In genomic region chr10:28969413-28969812, GRCh38 we compare ENCODE assay signal across 20 cellular contexts.
DNase-seq lines count a peak whose midpoint lies in the region; ATAC-seq, FAIRE-seq and TF ChIP-seq lines count a peak whose summit lies in the region.
"Had no signal": no experiment of that assay in that cellular context is flagged by ENCODE, and none has a peak within 500 bp of the region (broad histone marks: within the 10 kb centered on the region; RNA-seq: fewer than 3 reads in every experiment).

No MANE protein-coding gene starts in this region.

- no peak overlapping the region for H3K9ac ChIP-seq in IMR-90 (ENCODE audit: low read depth, low read length)
- H3K9ac ChIP-seq: BLaER1 treated with 17β-estradiol and CSF1 and Interleukin-3, amounts not matched to agents 10 nM and 100 nM had no signal

- H3K4me3 ChIP-seq in A549 (no peak overlapping the region), IMR-90 (ENCODE audit: insufficient read depth, low read depth, low read length) (no peak overlapping the region)
- H3K4me3 ChIP-seq: BLaER1 treated with 17β-estradiol and CSF1 and Interleukin-3, amounts not matched to agents 10 nM and 100 nM had no signal

- H3K9me3 ChIP-seq in A549 (no peaks in the 10 kb centered on the region), IMR-90 (ENCODE audit: control insufficient read depth, insufficient read depth, low read length) (no peaks in the 10 kb centered on the region)
- H3K9me3 ChIP-seq: Caco-2 had no signal

- no peak overlapping the region for H3K18ac ChIP-seq in IMR-90 (ENCODE audit: low read depth, low read length)

- no peak overlapping the region for H2AK5ac ChIP-seq in IMR-90 (ENCODE audit: low read depth, low read length)

- no peaks in the 10 kb centered on the region for H3K27me3 ChIP-seq in IMR-90 (ENCODE audit: control insufficient read depth, insufficient read depth, low read length)
- H3K27me3 ChIP-seq in foreskin keratinocyte, result no peaks in the 10 kb centered on the region
- H3K27me3 ChIP-seq: BLaER1 treated with 17β-estradiol and CSF1 and Interleukin-3, amounts not matched to agents 10 nM and 100 nM had no signal

- no peaks in the 10 kb centered on the region for H3K79me1 ChIP-seq in IMR-90 (ENCODE audit: low read depth in 1 of 2, low read length in 2 of 2)

- no peaks in the 10 kb centered on the region for H4K20me1 ChIP-seq in IMR-90 (ENCODE audit: insufficient read depth, low read length)
- H4K20me1 ChIP-seq: BLaER1 treated with 17β-estradiol and CSF1 and Interleukin-3, amounts not matched to agents 10 nM and 100 nM had no signal

- DNase-seq in A549 (ENCODE audit: low read depth in 1 of 2, low spot score in 1 of 2) (no peak), IMR-90 (no peak), foreskin keratinocyte (no peak)
- DNase-seq: 8988T; AML-193; Caco-2; Calu3; CD4-positive, alpha-beta T cell; CD8-positive, alpha-beta T cell; DMS79 treated with DMSO at 0.1 percent for 48 hours; GF-D8 had no signal

- H2AFZ ChIP-seq in IMR-90 (replicated peaks; ENCODE audit: low read length, poor library complexity), result no peak overlapping the region

- no peaks in the 10 kb centered on the region; the same call in 1 of the 2 replicates for H3K9me1 ChIP-seq in IMR-90 (ENCODE audit: insufficient read depth, low read length)

- no peak for TF ChIP-seq CTCF in A549 (IDR thresholded peaks at IDR 0.05)
- TF ChIP-seq CTCF in IMR-90 (conservative IDR thresholded peaks at IDR 0.05; ENCODE audit: low read depth, low read length), result no peak
- TF ChIP-seq CTCF in foreskin keratinocyte (conservative IDR thresholded peaks at IDR 0.05), result no peak

- H3K27ac ChIP-seq in A549 (no peak overlapping the region), IMR-90 (ENCODE audit: insufficient read depth, low read length) (no peak overlapping the region), foreskin keratinocyte (peak overlapping the region; percentile 5)
- H3K27ac ChIP-seq: BLaER1 treated with 17β-estradiol and CSF1 and Interleukin-3, amounts not matched to agents 10 nM and 100 nM; C4-2B had no signal

- TF ChIP-seq EP300 in A549 (IDR thresholded peaks at IDR 0.05), result no peak

- 92% methylated on average over 4 of the region's 4 CpGs for WGBS in A549 (ENCODE audit: missing lambda C conversion rate)
- WGBS in IMR-90 (ENCODE audit: extremely low coverage in 2 of 2, insufficient read length in 1 of 2), 2 experiments, result no CpG with 5 or more reads among the region's 4 CpGs

- intact Hi-C loops in IMR-90 (cut with micrococcal nuclease), result no loop called here

- BruUV-seq in IMR-90 (replicated peaks; lab: Mats Ljungman, UMichigan), result no TSS peak

- H2BK15ac ChIP-seq in IMR-90 (ENCODE audit: low read depth, low read length), result no peak overlapping the region

- no peaks in the 10 kb centered on the region for H3K4me1 ChIP-seq in A549
- peaks cover 2% of the 10 kb centered on the region for H3K4me1 ChIP-seq in IMR-90 (ENCODE audit: control insufficient read depth, insufficient read depth, low read length)
- H3K4me1 ChIP-seq in foreskin keratinocyte, result peaks cover 9% of the 10 kb centered on the region
- H3K4me1 ChIP-seq: BLaER1 treated with 17β-estradiol and CSF1 and Interleukin-3, amounts not matched to agents 10 nM and 100 nM had no signal

- H3K4ac ChIP-seq in IMR-90 (ENCODE audit: low read depth, low read length), result no peak overlapping the region

- in situ Hi-C loops in IMR-90 (cut with MboI; ENCODE audit: low sequenced_read_pairs), result no loop called here

- CTCF ChIA-PET in A549 (lab: Yijun Ruan, JAX), result interaction anchor here (0.9 to 1.3 kb wide), 3 partner anchors 9 to 306 kb away, joined by 3 to 8 read pairs (median 4); no protein-coding TSS in a partner anchor
- CTCF ChIA-PET in IMR-90 (lab: Yijun Ruan, JAX), result no interaction called here

- TF ChIP-seq RAD21 in A549 (conservative IDR thresholded peaks at IDR 0.05 in 1 of 2, IDR thresholded peaks at IDR 0.05 in 1 of 2) (no peak), IMR-90 (IDR thresholded peaks at IDR 0.05; ENCODE audit: low read length) (no peak)

- POLR2A ChIA-PET in A549 (lab: Yijun Ruan, JAX) (no interaction called here), IMR-90 (lab: Charles Lee; ENCODE audit: unreplicated experiment) (no interaction called here)

- ATAC-seq in A549 (no peak), IMR-90 (ENCODE audit: low read depth) (no peak), foreskin keratinocyte (no peak), HG03139 (IDR thresholded peaks at IDR 0.05; ENCODE audit: unreplicated experiment) (no peak), HG03025 (IDR thresholded peaks at IDR 0.05; ENCODE audit: low FRiP score, unreplicated experiment) (no peak)
- ATAC-seq: CD8-positive, alpha-beta T cell had no signal

- dilution Hi-C loops in IMR-90 (cut with HindIII; ENCODE audit: low sequenced_read_pairs, unreplicated experiment), result no loop called here

- no peak overlapping the region for H3K14ac ChIP-seq in IMR-90 (replicated peaks; ENCODE audit: low read depth, low read length)

- no peak overlapping the region for H4K91ac ChIP-seq in IMR-90 (ENCODE audit: insufficient read depth, low read depth, low read length)

- H3K56ac ChIP-seq in IMR-90 (ENCODE audit: extremely low read depth, insufficient read depth, low read length), result no peak overlapping the region

- TF ChIP-seq POLR2A in A549 (IDR thresholded peaks at IDR 0.05; ENCODE audit: low read length) (no peak), IMR-90 (IDR thresholded peaks at IDR 0.05; ENCODE audit: low read depth, low read length) (no peak)

- no peak overlapping the region for H4K5ac ChIP-seq in IMR-90 (ENCODE audit: low read depth, low read length)

- FAIRE-seq in A549 (lab: Jason Lieb, UNC), result no peak
- FAIRE-seq: A204.1, D721Med, G401.6, GM12891, GM19239 had no signal

- H3K36me3 ChIP-seq in IMR-90 (ENCODE audit: control insufficient read depth, insufficient read depth, low read length), result no peaks in the 10 kb centered on the region
- H3K36me3 ChIP-seq: BLaER1 treated with 17β-estradiol and CSF1 and Interleukin-3, amounts not matched to agents 10 nM and 100 nM had no signal

- no peak overlapping the region for H3K23ac ChIP-seq in IMR-90 (ENCODE audit: low read depth, low read length)

- H2BK20ac ChIP-seq in IMR-90 (ENCODE audit: low read depth, low read length), result no peak overlapping the region

- H2AK9ac ChIP-seq in IMR-90 (replicated peaks; ENCODE audit: low read depth, low read length, poor library complexity), result no peak overlapping the region

- H3K4me2 ChIP-seq in A549 (no peak overlapping the region), IMR-90 (ENCODE audit: low read depth, low read length) (no peak overlapping the region)
- H3K4me2 ChIP-seq: BLaER1 treated with 17β-estradiol and CSF1 and Interleukin-3, amounts not matched to agents 10 nM and 100 nM had no signal

- H2BK5ac ChIP-seq in IMR-90 (ENCODE audit: low read depth, low read length, poor library complexity, severe bottlenecking), result no peak overlapping the region

- H4K8ac ChIP-seq in IMR-90 (ENCODE audit: low read depth in 2 of 2, low read length in 2 of 2), result no peak overlapping the region

- H2BK120ac ChIP-seq in IMR-90 (ENCODE audit: low read depth, low read length), result no peak overlapping the region

TF ChIP-seq in A549, 52 proteins besides CTCF, POLR2A, EP300 and RAD21:
- TF ChIP-seq CBX2 (IDR thresholded peaks at IDR 0.05; ENCODE audit: borderline replicate concordance, low read depth) (no peak), TFCP2L1 (CRISPR knock-in tag; IDR thresholded peaks at IDR 0.05) (no peak), ZSCAN20 (CRISPR knock-in tag; IDR thresholded peaks at IDR 0.05) (no peak), ELK1 (IDR thresholded peaks at IDR 0.05; ENCODE audit: low read depth, low read length) (no peak), RNF2 (IDR thresholded peaks at IDR 0.05; ENCODE audit: borderline replicate concordance, low read depth) (no peak), MAX (IDR thresholded peaks at IDR 0.05) (no peak), MAFK (IDR thresholded peaks at IDR 0.05; ENCODE audit: partially characterized antibody) (peak; percentile 88)

TF ChIP-seq in IMR-90, 13 proteins besides CTCF, POLR2A, EP300 and RAD21:
- TF ChIP-seq MAFK (IDR thresholded peaks at IDR 0.05; ENCODE audit: low read depth, low read length) (peak; percentile 90), USF2 (IDR thresholded peaks at IDR 0.05; ENCODE audit: low read depth, low read length) (no peak)
